12 cellular contexts compared by ENCODE assay signal in the genomic region with DNA sequence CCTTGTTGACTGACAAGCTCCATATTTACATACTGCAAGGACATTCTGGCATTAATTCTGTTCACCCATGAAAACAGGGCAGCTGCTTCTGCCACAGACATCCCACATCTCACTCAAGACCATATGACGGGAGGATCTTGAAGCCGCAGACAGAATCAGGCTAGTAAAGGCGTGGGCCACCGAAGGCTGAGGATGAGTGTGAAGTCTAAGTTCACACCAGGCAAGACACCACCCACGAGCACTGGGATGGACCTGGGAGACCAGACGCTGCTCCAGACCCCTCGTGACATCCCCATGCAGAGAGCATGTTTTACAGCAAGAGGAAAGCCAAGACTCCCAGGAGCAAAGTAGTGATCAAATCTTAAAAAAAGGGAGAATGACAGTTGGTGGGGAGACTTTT. TPM values are rescaled to one million over a fixed set of nuclear protein-coding genes. Genes with fewer than 3 reads are reported as not detected.
DNase-seq lines count a peak whose midpoint lies in the region; ATAC-seq and TF ChIP-seq lines count a peak whose summit lies in the region.
"Had no signal": no experiment of that assay in that cellular context is flagged by ENCODE, and none has a peak within 500 bp of the region (broad histone marks: within the 10 kb centered on the region; RNA-seq: fewer than 3 reads in every experiment).

No MANE protein-coding gene starts in this region.

- H2BK5ac ChIP-seq in IMR-90 (ENCODE audit: low read depth, low read length, poor library complexity, severe bottlenecking) = peak overlapping the region; percentile 99

- TF ChIP-seq POLR2A in IMR-90 (IDR thresholded peaks at IDR 0.05; ENCODE audit: low read depth, low read length) = no peak

- H3K14ac ChIP-seq in IMR-90 (replicated peaks; ENCODE audit: low read depth, low read length) = peak overlapping the region; percentile 90

- POLR2A ChIA-PET in IMR-90 (lab: Charles Lee; ENCODE audit: unreplicated experiment) = interaction anchor here (0.5 to 1.3 kb wide), 2 partner anchors 42 to 94 kb away, joined by 3 read pairs; no protein-coding TSS in a partner anchor

- no peak for TF ChIP-seq RAD21 in IMR-90 (IDR thresholded peaks at IDR 0.05; ENCODE audit: low read length)

- peaks cover 56% of the 10 kb centered on the region for H4K20me1 ChIP-seq in IMR-90 (ENCODE audit: insufficient read depth, low read length)

- H3K23ac ChIP-seq in IMR-90 (ENCODE audit: low read depth, low read length) = peak overlapping the region; percentile 64

- dilution Hi-C loops in IMR-90 (cut with HindIII; ENCODE audit: low sequenced_read_pairs, unreplicated experiment) = no loop called here

- CTCF ChIA-PET in IMR-90 (lab: Yijun Ruan, JAX) = no interaction called here

- peak overlapping the region; percentile 57 for H3K4ac ChIP-seq in IMR-90 (ENCODE audit: low read depth, low read length)

- in situ Hi-C loops in IMR-90 (cut with MboI; ENCODE audit: low sequenced_read_pairs) = no loop called here

- no peak for TF ChIP-seq CTCF in IMR-90 (conservative IDR thresholded peaks at IDR 0.05; ENCODE audit: low read depth, low read length)

- TSS peak; percentile 11 for BruUV-seq in IMR-90 (replicated peaks; lab: Mats Ljungman, UMichigan)

- H2BK120ac ChIP-seq in IMR-90 (ENCODE audit: low read depth, low read length) = peak overlapping the region; percentile 42

- peaks cover 35% of the 10 kb centered on the region for H3K9me1 ChIP-seq in IMR-90 (ENCODE audit: insufficient read depth, low read length)

- peaks cover 12 to 61% of the 10 kb centered on the region in 2 experiments for H3K79me1 ChIP-seq in IMR-90 (ENCODE audit: low read depth in 1 of 2, low read length in 2 of 2)

- peak overlapping the region; percentile 80; the same call in 1 of the 2 replicates for H3K56ac ChIP-seq in IMR-90 (ENCODE audit: extremely low read depth, insufficient read depth, low read length)

- peak overlapping the region; percentile 53 for H4K5ac ChIP-seq in IMR-90 (ENCODE audit: low read depth, low read length)

- ATAC-seq in IMR-90 (ENCODE audit: low read depth) (no peak), left ventricle myocardium superior (peak; percentile 2)
- ATAC-seq: activated CD4-positive, alpha-beta T cell treated with anti-CD3 and anti-CD28 coated beads for 36 hours; activated T-cell treated with anti-CD3 and anti-CD28 coated beads, Interleukin-2, amount 50 U/mL, for 72 hours had no signal

- H3K4me3 ChIP-seq in IMR-90 (ENCODE audit: insufficient read depth, low read depth, low read length) (peak overlapping the region; percentile 99), skeletal muscle satellite cell (ENCODE audit: low read length) (peak overlapping the region; percentile 99)
- H3K4me3 ChIP-seq: ascending aorta had no signal

- H3K9me3 ChIP-seq in IMR-90 (ENCODE audit: control insufficient read depth, insufficient read depth, low read length) (no peaks in the 10 kb centered on the region), skeletal muscle satellite cell (replicated peaks; ENCODE audit: low read length) (no peaks in the 10 kb centered on the region)
- H3K9me3 ChIP-seq: ascending aorta had no signal

- WGBS in IMR-90 (ENCODE audit: extremely low coverage in 2 of 2, insufficient read length in 1 of 2), 2 experiments = 80% methylated on average over 1 of the region's 7 CpGs; no CpG with 5 or more reads in 1 of the 2 experiments

- intact Hi-C loops in IMR-90 (cut with micrococcal nuclease) (loop anchor here (2.0 kb wide), 2 partner anchors 49 to 125 kb away; no protein-coding TSS in a partner anchor), left ventricle myocardium superior (cut with micrococcal nuclease) (no loop called here)

- H3K27me3 ChIP-seq in IMR-90 (ENCODE audit: control insufficient read depth, insufficient read depth, low read length) = no peaks in the 10 kb centered on the region
- H3K27me3 ChIP-seq in skeletal muscle satellite cell (ENCODE audit: control insufficient read depth, insufficient read depth, low read length) = no peaks in the 10 kb centered on the region
- H3K27me3 ChIP-seq: ascending aorta had no signal

- H2AK9ac ChIP-seq in IMR-90 (replicated peaks; ENCODE audit: low read depth, low read length, poor library complexity) = peak overlapping the region; percentile 47

- H4K91ac ChIP-seq in IMR-90 (ENCODE audit: insufficient read depth, low read depth, low read length) = peak overlapping the region; percentile 78

- peaks cover 38% of the 10 kb centered on the region for H3K4me1 ChIP-seq in IMR-90 (ENCODE audit: control insufficient read depth, insufficient read depth, low read length)
- H3K4me1 ChIP-seq in skeletal muscle satellite cell (ENCODE audit: control insufficient read depth, insufficient read depth, low read length) = peaks cover 66% of the 10 kb centered on the region

- H3K27ac ChIP-seq in IMR-90 (ENCODE audit: insufficient read depth, low read length) = peak overlapping the region; percentile 100
- H3K27ac ChIP-seq: ascending aorta had no signal

- peak overlapping the region; percentile 14 to 86 for H4K8ac ChIP-seq in IMR-90 (ENCODE audit: low read depth in 2 of 2, low read length in 2 of 2)

- H2AFZ ChIP-seq in IMR-90 (replicated peaks; ENCODE audit: low read length, poor library complexity) = no peak overlapping the region

- H3K18ac ChIP-seq in IMR-90 (ENCODE audit: low read depth, low read length) = peak overlapping the region; percentile 98

- peak overlapping the region; percentile 90 for H2AK5ac ChIP-seq in IMR-90 (ENCODE audit: low read depth, low read length)

- H2BK15ac ChIP-seq in IMR-90 (ENCODE audit: low read depth, low read length) = peak overlapping the region; percentile 55; the same call in 2 of the 3 replicates

- H2BK20ac ChIP-seq in IMR-90 (ENCODE audit: low read depth, low read length) = peak overlapping the region; percentile 11

- H3K9ac ChIP-seq in IMR-90 (ENCODE audit: low read depth, low read length) = peak overlapping the region; percentile 100
- H3K9ac ChIP-seq in skeletal muscle satellite cell (ENCODE audit: low read depth, low read length) = peak overlapping the region; percentile 100

- DNase-seq in IMR-90 (no peak), astrocyte of the hippocampus (ENCODE audit: low read depth, low spot score) (peak; percentile 46), left ventricle myocardium superior (no peak), UCSD-AML1 (lab: John Stamatoyannopoulos, UW; ENCODE audit: unreplicated experiment) (no peak), T-helper 9 cell (no peak)
- DNase-seq in activated CD4-positive, alpha-beta T cell treated with anti-CD3 and anti-CD28 coated beads, Interleukin-2, amount 50 U/mL, for 4 hours = no peak
- DNase-seq: activated CD4-positive, alpha-beta T cell treated with anti-CD3 and anti-CD28 coated beads for 36 hours; activated T-cell treated with anti-CD3 and anti-CD28 coated beads, Interleukin-2, amount 50 U/mL, for 72 hours; NCI-H226; substantia nigra had no signal

- H3K36me3 ChIP-seq in IMR-90 (ENCODE audit: control insufficient read depth, insufficient read depth, low read length) (peaks cover 52% of the 10 kb centered on the region), skeletal muscle satellite cell (ENCODE audit: insufficient read depth, low read length) (peaks cover 64% of the 10 kb centered on the region)
- H3K36me3 ChIP-seq: ascending aorta had no signal

- H3K4me2 ChIP-seq in IMR-90 (ENCODE audit: low read depth, low read length) (peak overlapping the region; percentile 98), skeletal muscle satellite cell (ENCODE audit: low read length) (peak overlapping the region; percentile 87)

TF ChIP-seq in IMR-90, 13 proteins besides CTCF, POLR2A, EP300 and RAD21:
- TF ChIP-seq BHLHE40 (IDR thresholded peaks at IDR 0.05; ENCODE audit: low read depth, low read length) (no peak), MXI1 (IDR thresholded peaks at IDR 0.05; ENCODE audit: borderline replicate concordance, low read depth, low read length) (no peak), NFE2L2 (IDR thresholded peaks at IDR 0.05; ENCODE audit: low read depth, low read length) (no peak), FOS (IDR thresholded peaks at IDR 0.05; ENCODE audit: low read depth, low read length) (no peak), RFX5 (IDR thresholded peaks at IDR 0.05; ENCODE audit: low read depth, low read length) (no peak), MAZ (IDR thresholded peaks at IDR 0.05; ENCODE audit: borderline replicate concordance, low read depth, low read length) (no peak), RCOR1 (IDR thresholded peaks at IDR 0.05; ENCODE audit: insufficient replicate concordance, low read length) (no peak), MAFK (IDR thresholded peaks at IDR 0.05; ENCODE audit: low read depth, low read length) (no peak), CEBPB (IDR thresholded peaks at IDR 0.05; ENCODE audit: low read depth, low read length) (no peak)

RNA-seq across cellular contexts. Expression of a gene that starts 3.2 kb away (rescaled TPM):
- total RNA-seq in IMR-90 (2012; rRNA removed) (373 and 464 TPM in 2 replicates), left ventricle myocardium superior (1,772 TPM)
- polyA plus RNA-seq in IMR-90 (2012; rRNA removed) = 550 and 574 TPM in 2 replicates
- polyA plus RNA-seq in IMR-90 (2012; cell fraction: cytosol; rRNA removed) = 533 and 781 TPM in 2 replicates
- 291 and 300 TPM in 2 replicates for polyA plus RNA-seq in IMR-90 (2012; cell fraction: nucleus; rRNA removed; ENCODE audit: low replicate concordance)
- total RNA-seq in skeletal muscle satellite cell (2012; rRNA removed) = 117 and 154 TPM in 2 replicates

RNA-seq across cellular contexts. Expression of a gene that starts 58.4 kb away (rescaled TPM):
- total RNA-seq in IMR-90 (2012; rRNA removed) (3.8 and 11.1 TPM in 2 replicates), left ventricle myocardium superior (18.6 TPM)
- polyA plus RNA-seq in IMR-90 (2012; rRNA removed) = 8.5 and 8.6 TPM in 2 replicates
- polyA plus RNA-seq in IMR-90 (2012; cell fraction: cytosol; rRNA removed) = 1.1 and 1.3 TPM in 2 replicates
- polyA plus RNA-seq in IMR-90 (2012; cell fraction: nucleus; rRNA removed; ENCODE audit: low replicate concordance) = 0.46 and 5.5 TPM in 2 replicates
- 14.0 and 16.5 TPM in 2 replicates for total RNA-seq in skeletal muscle satellite cell (2012; rRNA removed)
